10 cellular contexts compared by ENCODE assay signal in genomic region chr15:76333720-76334437, GRCh38. TPM values are rescaled to one million over a fixed set of nuclear protein-coding genes. Genes with fewer than 3 reads are reported as not detected.
DNase-seq lines count a peak whose midpoint lies in the region; ATAC-seq, FAIRE-seq and TF ChIP-seq lines count a peak whose summit lies in the region.
"Had no signal": no experiment of that assay in that cellular context is flagged by ENCODE, and none has a peak within 500 bp of the region (broad histone marks: within the 10 kb centered on the region; RNA-seq: fewer than 3 reads in every experiment).

No MANE protein-coding gene starts in this region.

- intact Hi-C loops in K562 (cut with micrococcal nuclease): loop anchor here (1.0 to 10.0 kb wide), 3 partner anchors 42 to 531 kb away; no protein-coding TSS in a partner anchor

- no peak overlapping the region for H3K27ac Mint-ChIP-seq in nephron

- no peak overlapping the region for H3K4me3 ChIP-seq in K562
- H3K4me3 ChIP-seq: prostate gland had no signal

- H4K20me1 ChIP-seq in K562 (replicated peaks; ENCODE audit: control insufficient read depth, insufficient read depth, low read length): 0 out of 2 replicates have a peak, but pooled peaks cover 4% of the 10 kb centered on the region

- TF ChIP-seq RAD21 in Ishikawa (IDR thresholded peaks at IDR 0.05; ENCODE audit: low read depth) (peak; percentile 35), K562 (CRISPR knock-in tag; conservative IDR thresholded peaks at IDR 0.05 in 1 of 2, IDR thresholded peaks at IDR 0.05 in 1 of 2) (peak; percentile 58 to 81)

- no peaks in the 10 kb centered on the region for H3K9me3 ChIP-seq in K562 (replicated peaks; ENCODE audit: control insufficient read depth, insufficient read depth, low read depth, low read length)
- H3K9me3 ChIP-seq: prostate gland had no signal

- TF ChIP-seq CTCF in K562 (IDR thresholded peaks at IDR 0.05 in 2 of 3, conservative IDR thresholded peaks at IDR 0.05 in 1 of 3; ENCODE audit: insufficient read depth in 2 of 3, low read depth in 1 of 3, low read length in 3 of 3) (peak; percentile 70 to 78 (median 75)), nephron (IDR thresholded peaks at IDR 0.05; ENCODE audit: unreplicated experiment in 3 of 3) (peak in 1 of 3 experiments; percentile 21)

- ATAC-seq in K562: peak; percentile 33
- no peak for ATAC-seq in HG03039 (IDR thresholded peaks at IDR 0.05; ENCODE audit: unreplicated experiment)

- H3K9me3 Mint-ChIP-seq in nephron: peaks cover 3% of the 10 kb centered on the region

- DNase-seq in DMS53 (lab: John Stamatoyannopoulos, UW) (peak; percentile 22), DMS53 treated with DMSO at 0.1 percent for 48 hours (lab: John Stamatoyannopoulos, UW; ENCODE audit: unreplicated experiment) (no peak), K562 (ENCODE audit: extremely low read depth in 1 of 4, low spot score in 3 of 4) (peak in 3 of 4 experiments; percentile 39 to 72 (median 64)), C1 segment of cervical spinal cord (lab: John Stamatoyannopoulos, UW) (no peak), AML-193 (lab: John Stamatoyannopoulos, UW) (no peak)

- peak overlapping the region in 1 of 2 experiments; percentile 62; a peak in 1 of 4 replicates for H3K9ac ChIP-seq in K562 (ENCODE audit: insufficient read depth in 1 of 2, low read depth in 2 of 2, low read length in 2 of 2)

- no peak for TF ChIP-seq POLR2A in K562 (conservative IDR thresholded peaks at IDR 0.05)

- H3K4me2 ChIP-seq in K562 (ENCODE audit: insufficient read depth, low read length): no peak overlapping the region

- no peak for TF ChIP-seq EP300 in Ishikawa (IDR thresholded peaks at IDR 0.05; ENCODE audit: borderline replicate concordance)
- no peak for TF ChIP-seq EP300 in K562 (IDR thresholded peaks at IDR 0.05; ENCODE audit: low read length)

- peaks cover 23% of the 10 kb centered on the region for H3K79me2 ChIP-seq in K562 (ENCODE audit: control insufficient read depth, insufficient read depth, low read length)

- WGBS in K562 (ENCODE audit: insufficient coverage, low coverage, missing lambda C conversion rate): 22% methylated on average over 9 of the region's 9 CpGs

- H3K4me1 ChIP-seq in K562 (replicated peaks in 1 of 2; ENCODE audit: control insufficient read depth in 2 of 2, insufficient read depth in 2 of 2, low read length in 2 of 2): peaks cover 11 to 38% of the 10 kb centered on the region in 2 experiments
- H3K4me1 ChIP-seq: prostate gland had no signal

- H3K4me3 Mint-ChIP-seq in nephron: peak overlapping the region in 2 of 3 experiments; percentile 7 to 16

- POLR2A ChIA-PET in K562 (lab: Yijun Ruan, JAX): interaction anchor here (0.6 to 1.4 kb wide), 8 partner anchors 10 to 149 kb away, joined by 3 to 7 read pairs (median 4); partner anchors contain the start of gene ETFA

- H3K9me1 ChIP-seq in K562 (ENCODE audit: control insufficient read depth, insufficient read depth, low read length): no peaks in the 10 kb centered on the region

- peaks cover 90% of the 10 kb centered on the region for H3K27me3 Mint-ChIP-seq in nephron (ENCODE audit: low read depth)

- FAIRE-seq in K562 (lab: Jason Lieb, UNC): peak; percentile 69
- FAIRE-seq: astrocyte had no signal

- CTCF ChIA-PET in K562 (lab: Yijun Ruan, JAX; ENCODE audit: low intra/inter-chr PET ratio): interaction anchor here (0.6 to 1.3 kb wide), 3 partner anchors 99 to 145 kb away, joined by 3 to 7 read pairs (median 7); no protein-coding TSS in a partner anchor

- H3K36me3 ChIP-seq in K562 (ENCODE audit: control insufficient read depth, insufficient read depth, low read length): peaks cover 2% of the 10 kb centered on the region; the same call in 1 of the 3 replicates
- H3K36me3 ChIP-seq: prostate gland had no signal

- in situ Hi-C loops in K562 (cut with MboI): no loop called here

- no peaks in the 10 kb centered on the region for H3K27me3 ChIP-seq in K562 (ENCODE audit: control insufficient read depth in 2 of 2, insufficient read depth in 2 of 2, low read length in 2 of 2)

- no TSS peak for BruUV-seq in K562 (replicated peaks; lab: Mats Ljungman, UMichigan)

- no peak overlapping the region for H3K27ac ChIP-seq in K562 (ENCODE audit: extremely low read depth, low read depth, low read length)
- H3K27ac ChIP-seq: prostate gland had no signal

- peak overlapping the region; percentile 67 for H2AFZ ChIP-seq in K562 (ENCODE audit: low read depth, low read length)

- H3K36me3 Mint-ChIP-seq in nephron (ENCODE audit: low read depth): no peaks in the 10 kb centered on the region

- H3K4me1 Mint-ChIP-seq in nephron: peaks cover 24% of the 10 kb centered on the region

TF ChIP-seq in Ishikawa, 13 proteins besides CTCF, POLR2A, EP300 and RAD21 (continues in another document):
- TF ChIP-seq YY1 (IDR thresholded peaks at IDR 0.05; ENCODE audit: low read depth) (no peak), FOXM1 (IDR thresholded peaks at IDR 0.05; ENCODE audit: borderline replicate concordance, low read depth) (no peak), TAF1 (IDR thresholded peaks at IDR 0.05; ENCODE audit: low read depth) (no peak), CEBPB (IDR thresholded peaks at IDR 0.05) (no peak), MAX (IDR thresholded peaks at IDR 0.05) (no peak), TEAD4 (IDR thresholded peaks at IDR 0.05) (no peak), EGR1 (IDR thresholded peaks at IDR 0.05) (no peak)
- TF ChIP-seq, protein P1, sequence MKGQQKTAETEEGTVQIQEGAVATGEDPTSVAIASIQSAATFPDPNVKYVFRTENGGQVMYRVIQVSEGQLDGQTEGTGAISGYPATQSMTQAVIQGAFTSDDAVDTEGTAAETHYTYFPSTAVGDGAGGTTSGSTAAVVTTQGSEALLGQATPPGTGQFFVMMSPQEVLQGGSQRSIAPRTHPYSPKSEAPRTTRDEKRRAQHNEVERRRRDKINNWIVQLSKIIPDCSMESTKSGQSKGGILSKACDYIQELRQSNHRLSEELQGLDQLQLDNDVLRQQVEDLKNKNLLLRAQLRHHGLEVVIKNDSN (IDR thresholded peaks at IDR 0.05): no peak

TF ChIP-seq in K562, 482 proteins besides CTCF, POLR2A, EP300 and RAD21 (continues in another document):
- TF ChIP-seq HMGXB4 (CRISPR knock-in tag; IDR thresholded peaks at IDR 0.05): no peak
- no peak for TF ChIP-seq ZNF830 (CRISPR knock-in tag; IDR thresholded peaks at IDR 0.05)

RNA-seq across cellular contexts. Expression of gene ISL2, which starts 2.7 kb away (rescaled TPM):
- total RNA-seq in K562 (2011; cell fraction: chromatin; rRNA removed; ENCODE audit: low replicate concordance): 15.2 and 35.8 TPM in 2 replicates
- total RNA-seq in K562 (2011; cell fraction: nucleolus; rRNA removed): 27.8 and 28.4 TPM in 2 replicates
- total RNA-seq in K562 (2011; cell fraction: nucleoplasm; rRNA removed): 14.1 and 16.9 TPM in 2 replicates
- total RNA-seq in K562 (2014; rRNA removed): 15.7 and 16.7 TPM in 2 replicates
- 2.9 and 3.4 TPM in 2 replicates for total RNA-seq in K562 (2014; rRNA removed; fragmentation: Illumina TruSeq; extraction: Trizol)
- total RNA-seq in K562 (2015; rRNA removed; fragmentation: Illumina TruSeq; extraction: Trizol): 4.7 and 4.8 TPM in 2 replicates
- total RNA-seq in K562 (2021): 17.6 and 23.7 TPM in 2 replicates
- 4.0 and 5.7 TPM in 2 replicates for polyA plus RNA-seq in K562 (2011; rRNA removed)
- polyA plus RNA-seq in K562 (2011; cell fraction: cytosol; rRNA removed): 11.2 and 13.3 TPM in 2 replicates
- 44.7 and 63.1 TPM in 2 replicates for polyA plus RNA-seq in K562 (2011; cell fraction: nucleus; rRNA removed)
- 7.7 and 17.9 TPM in 2 replicates for polyA plus RNA-seq in K562 (2012)
- polyA plus RNA-seq in K562 (2014; fragmentation: Illumina TruSeq; extraction: Trizol): 4.0 and 9.0 TPM in 2 replicates
- under 1 TPM; 0.15 to 0.35 TPM for polyA plus RNA-seq in K562 (2014; fragmentation: Nextera tagmentation; extraction: Ambion mirVana)
- polyA plus RNA-seq in K562 (2014; rRNA removed): 16.7 and 17.0 TPM in 2 replicates
- polyA minus RNA-seq in K562 (2011; rRNA and poly(A)+ RNA removed): 3.1 and 3.9 TPM in 2 replicates
- 4.4 and 9.8 TPM in 2 replicates for polyA minus RNA-seq in K562 (2011; cell fraction: cytosol; rRNA and poly(A)+ RNA removed)
- 16.2 and 19.0 TPM in 2 replicates for polyA minus RNA-seq in K562 (2011; cell fraction: nucleus; rRNA and poly(A)+ RNA removed)

RNA-seq across cellular contexts. Expression of gene ETFA, which starts 22.6 kb away (rescaled TPM):
- 146 and 261 TPM in 2 replicates for total RNA-seq in K562 (2011; cell fraction: chromatin; rRNA removed; ENCODE audit: low replicate concordance)
- 96.2 and 100 TPM in 2 replicates for total RNA-seq in K562 (2011; cell fraction: nucleolus; rRNA removed)
- 157 and 209 TPM in 2 replicates for total RNA-seq in K562 (2011; cell fraction: nucleoplasm; rRNA removed)
- 161 and 191 TPM in 2 replicates for total RNA-seq in K562 (2014; rRNA removed)
- total RNA-seq in K562 (2014; rRNA removed; fragmentation: Illumina TruSeq; extraction: Trizol): 312 and 341 TPM in 2 replicates
- 210 and 240 TPM in 2 replicates for total RNA-seq in K562 (2015; rRNA removed; fragmentation: Illumina TruSeq; extraction: Trizol)
- total RNA-seq in K562 (2021): 258 and 263 TPM in 2 replicates
- 394 and 543 TPM in 2 replicates for polyA plus RNA-seq in K562 (2011; rRNA removed)
- 152 and 278 TPM in 2 replicates for polyA plus RNA-seq in K562 (2011; cell fraction: cytosol; rRNA removed)
- polyA plus RNA-seq in K562 (2011; cell fraction: nucleus; rRNA removed): 72.1 and 126 TPM in 2 replicates
- 193 and 269 TPM in 2 replicates for polyA plus RNA-seq in K562 (2012)
- 232 and 238 TPM in 2 replicates for polyA plus RNA-seq in K562 (2014; fragmentation: Illumina TruSeq; extraction: Trizol)
- 100 to 1,000 TPM; 130 to 134 TPM for polyA plus RNA-seq in K562 (2014; fragmentation: Nextera tagmentation; extraction: Ambion mirVana)
- 200 and 253 TPM in 2 replicates for polyA plus RNA-seq in K562 (2014; rRNA removed)
- polyA minus RNA-seq in K562 (2011; rRNA and poly(A)+ RNA removed): 348 and 381 TPM in 2 replicates
- polyA minus RNA-seq in K562 (2011; cell fraction: cytosol; rRNA and poly(A)+ RNA removed): 108 and 109 TPM in 2 replicates
- 49.1 and 73.3 TPM in 2 replicates for polyA minus RNA-seq in K562 (2011; cell fraction: nucleus; rRNA and poly(A)+ RNA removed)

Comparison
In these comparisons a context has a peak if more than half of its experiments do, and no peak if none do; other contexts are left out.
1. DNase-seq: peak in DMS53 (single experiment) and K562 (3 of 4); none in DMS53 treated with DMSO at 0.1 percent for 48 hours (single experiment), C1 segment of cervical spinal cord (0 of 14) and AML-193 (0 of 2).